ENCODE assay signal across 3 cellular contexts in the genomic region with DNA sequence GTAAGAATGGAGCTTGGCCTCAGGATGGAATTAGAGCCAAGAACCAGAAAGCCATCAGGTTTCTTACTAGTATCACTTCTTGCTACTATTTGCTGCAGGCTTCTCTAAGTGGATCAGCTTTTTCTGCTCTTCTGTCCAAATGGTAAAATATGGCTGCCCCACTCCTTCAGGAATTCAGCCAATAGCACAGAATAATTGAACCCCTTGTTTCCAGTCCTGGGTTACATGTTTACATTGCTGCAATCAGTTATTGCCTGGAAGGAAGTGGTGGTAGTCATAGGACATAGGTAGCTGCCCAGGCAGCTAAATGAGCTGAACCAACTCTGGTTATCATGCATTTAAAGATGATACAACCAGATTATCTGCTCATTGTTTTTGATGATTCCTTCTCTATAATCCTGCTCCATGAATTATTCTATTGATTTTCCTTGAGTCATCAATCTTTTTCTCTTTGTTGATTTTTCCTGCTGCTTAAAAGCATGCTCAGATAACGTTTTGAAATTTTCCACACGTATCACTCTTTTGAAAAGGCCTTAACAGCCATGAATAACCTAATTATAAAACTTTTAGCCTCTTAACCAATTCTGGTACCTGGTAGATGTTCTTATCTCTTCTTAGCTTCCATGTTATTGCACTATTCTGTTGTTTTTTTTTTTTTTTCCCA.
TF ChIP-seq lines count a peak whose summit lies in the region.

No MANE protein-coding gene starts in this region.

TF ChIP-seq in GM12878, 131 proteins besides CTCF, POLR2A, EP300 and RAD21:
- TF ChIP-seq HDAC6 (IDR thresholded peaks at IDR 0.05; ENCODE audit: unreplicated experiment) = no peak
- no peak for TF ChIP-seq ZNF24 (IDR thresholded peaks at IDR 0.05)
- no peak for TF ChIP-seq EED (IDR thresholded peaks at IDR 0.05; ENCODE audit: low read depth)
- no peak for TF ChIP-seq NFYA (IDR thresholded peaks at IDR 0.05; ENCODE audit: borderline replicate concordance, low read depth, low read length)
- no peak for TF ChIP-seq NRF1 (conservative IDR thresholded peaks at IDR 0.05; ENCODE audit: low read depth, low read length)
- TF ChIP-seq NFXL1 (IDR thresholded peaks at IDR 0.05; ENCODE audit: borderline replicate concordance) = no peak
- no peak for TF ChIP-seq ZNF384 (IDR thresholded peaks at IDR 0.05; ENCODE audit: borderline replicate concordance, low read depth, low read length)
- TF ChIP-seq BCL11A (IDR thresholded peaks at IDR 0.05; ENCODE audit: low read depth, low read length) = no peak
- no peak for TF ChIP-seq TCF7 (IDR thresholded peaks at IDR 0.05; ENCODE audit: borderline replicate concordance)
- TF ChIP-seq SMAD5 (IDR thresholded peaks at IDR 0.05; ENCODE audit: low read depth) = no peak

TF ChIP-seq in HepG2, 621 proteins besides CTCF, POLR2A, EP300 and RAD21 (continues in another document):
- TF ChIP-seq ZNF781 (CRISPR knock-in tag; IDR thresholded peaks at IDR 0.05; ENCODE audit: borderline replicate concordance, not compliant biosample characterization) (no peak), FOXO1 (CRISPR knock-in tag; IDR thresholded peaks at IDR 0.05) (0 out of 2 replicates have a peak, but pooled peaks have one; percentile 41), GABPA (IDR thresholded peaks at IDR 0.05; ENCODE audit: low read depth, low read length) (no peak), GABPA (CRISPR knock-in tag; IDR thresholded peaks at IDR 0.05; ENCODE audit: low read depth) (no peak), PPARG (CRISPR knock-in tag; conservative IDR thresholded peaks at IDR 0.05) (peak; percentile 66; the same call in 1 of the 2 replicates), KDM2A (CRISPR knock-in tag; IDR thresholded peaks at IDR 0.05; ENCODE audit: borderline replicate concordance, low read depth) (no peak), THAP11 (CRISPR knock-in tag; IDR thresholded peaks at IDR 0.05) (0 out of 2 replicates have a peak, but pooled peaks have one; percentile 27), ATF5 (CRISPR knock-in tag; IDR thresholded peaks at IDR 0.05; ENCODE audit: low read depth) (no peak), ZNF589 (CRISPR knock-in tag; conservative IDR thresholded peaks at IDR 0.05) (no peak), ZNF256 (CRISPR knock-in tag; conservative IDR thresholded peaks at IDR 0.05) (no peak), ZNF614 (CRISPR knock-in tag; IDR thresholded peaks at IDR 0.05; ENCODE audit: borderline replicate concordance) (0 out of 2 replicates have a peak, but pooled peaks have one; percentile 52), FOXP4 (CRISPR knock-in tag; IDR thresholded peaks at IDR 0.05) (peak; percentile 69), MEF2D (CRISPR knock-in tag; IDR thresholded peaks at IDR 0.05) (no peak), ARID5B (CRISPR knock-in tag; IDR thresholded peaks at IDR 0.05) (peak; percentile 79), NRL (CRISPR knock-in tag; IDR thresholded peaks at IDR 0.05; ENCODE audit: borderline replicate concordance) (no peak)
- TF ChIP-seq, protein P1, sequence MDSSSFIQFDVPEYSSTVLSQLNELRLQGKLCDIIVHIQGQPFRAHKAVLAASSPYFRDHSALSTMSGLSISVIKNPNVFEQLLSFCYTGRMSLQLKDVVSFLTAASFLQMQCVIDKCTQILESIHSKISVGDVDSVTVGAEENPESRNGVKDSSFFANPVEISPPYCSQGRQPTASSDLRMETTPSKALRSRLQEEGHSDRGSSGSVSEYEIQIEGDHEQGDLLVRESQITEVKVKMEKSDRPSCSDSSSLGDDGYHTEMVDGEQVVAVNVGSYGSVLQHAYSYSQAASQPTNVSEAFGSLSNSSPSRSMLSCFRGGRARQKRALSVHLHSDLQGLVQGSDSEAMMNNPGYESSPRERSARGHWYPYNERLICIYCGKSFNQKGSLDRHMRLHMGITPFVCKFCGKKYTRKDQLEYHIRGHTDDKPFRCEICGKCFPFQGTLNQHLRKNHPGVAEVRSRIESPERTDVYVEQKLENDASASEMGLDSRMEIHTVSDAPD (CRISPR knock-in tag; IDR thresholded peaks at IDR 0.05) = peak; percentile 82; the same call in 1 of the 2 replicates

TF ChIP-seq in GM12891, 5 proteins besides CTCF, POLR2A, EP300 and RAD21:
- no peak for TF ChIP-seq POLR2AphosphoS5 (IDR thresholded peaks at IDR 0.05; ENCODE audit: low read depth, low read length)
- TF ChIP-seq TAF1 (IDR thresholded peaks at IDR 0.05; ENCODE audit: low read depth, low read length) = no peak
- no peak for TF ChIP-seq PAX5 (IDR thresholded peaks at IDR 0.05; ENCODE audit: insufficient read depth, low read length, severe bottlenecking)
- no peak for TF ChIP-seq POU2F2 (IDR thresholded peaks at IDR 0.05; ENCODE audit: low read depth, low read length)
- no peak for TF ChIP-seq SPI1 (IDR thresholded peaks at IDR 0.05; ENCODE audit: low read depth, low read length)
TF ChIP-seq in GM12891: peak in this region for 0.
